Comparison of ENCODE assay signal across 11 cellular contexts in the genomic region with DNA sequence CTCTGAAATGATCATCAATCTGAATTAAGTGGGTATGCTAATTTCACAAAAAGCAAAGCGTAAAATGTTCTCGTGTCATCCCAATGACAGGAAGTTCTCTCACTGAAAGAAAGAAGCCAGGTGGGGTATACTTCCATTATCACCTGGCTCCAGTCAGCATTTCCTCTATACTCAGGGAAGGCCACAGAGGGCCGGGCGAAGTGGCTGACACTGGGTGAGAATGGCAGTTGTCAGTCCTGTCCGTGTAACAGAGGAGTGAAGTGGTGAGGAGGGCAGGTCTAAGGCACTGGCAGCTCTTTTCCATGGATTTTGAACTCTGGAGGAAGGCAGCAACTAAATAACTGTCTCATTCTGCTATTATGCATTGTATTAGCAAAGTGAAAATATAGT.
A peak's percentile ranks its signal among the peaks of the same experiment; 100 is the strongest.
DNase-seq lines count a peak whose midpoint lies in the region; ATAC-seq, FAIRE-seq and TF ChIP-seq lines count a peak whose summit lies in the region.
"Had no signal": no experiment of that assay in that cellular context is flagged by ENCODE, and none has a peak within 500 bp of the region (broad histone marks: within the 10 kb centered on the region; RNA-seq: fewer than 3 reads in every experiment).

No MANE protein-coding gene starts in this region.

- H3K4me3 ChIP-seq in PC-3 (ENCODE audit: low read length) (no peak overlapping the region), endothelial cell of umbilical vein (replicated peaks in 1 of 3; ENCODE audit: insufficient read depth in 1 of 3, low read depth in 1 of 3, low read length in 3 of 3) (no peak overlapping the region), skeletal muscle satellite cell (ENCODE audit: low read length) (no peak overlapping the region)
- H3K4me3 ChIP-seq: GM12878, right lobe of liver had no signal

- intact Hi-C loops in Calu3 (cut with micrococcal nuclease; ENCODE audit: unreplicated experiment), result loop anchor here (1.0 kb wide), 1 partner anchor 57 kb away; no protein-coding TSS in a partner anchor
- intact Hi-C loops in PC-3 (cut with micrococcal nuclease), result loop anchor here (10.0 kb wide), 1 partner anchor 72 kb away; the partner anchor contains the start of gene TP53BP2
- intact Hi-C loops in endothelial cell of umbilical vein (cut with micrococcal nuclease), result loop anchor here (1.0 to 2.0 kb wide), 2 partner anchors 29 to 220 kb away; no protein-coding TSS in a partner anchor

- TF ChIP-seq CTCF in Calu3 (IDR thresholded peaks at IDR 0.05; ENCODE audit: unreplicated experiment) (no peak), PC-3 (conservative IDR thresholded peaks at IDR 0.05; ENCODE audit: low read depth, low read length) (no peak), endothelial cell of umbilical vein (IDR thresholded peaks at IDR 0.05; ENCODE audit: extremely low read depth in 1 of 2, insufficient read depth in 1 of 2, low read depth in 1 of 2, low read length in 2 of 2) (no peak)

- H3K4me3 Mint-ChIP-seq in Calu3 (ENCODE audit: low read depth, unreplicated experiment), result peak overlapping the region; percentile 64

- POLR2A ChIA-PET in PC-3 (lab: Charles Lee; ENCODE audit: unreplicated experiment) (interaction anchor here (0.6 to 0.7 kb wide), 2 partner anchors 72 to 87 kb away, joined by 3 to 4 read pairs; no protein-coding TSS in a partner anchor), endothelial cell of umbilical vein (lab: Charles Lee) (interaction anchor here (1.4 kb wide), 1 partner anchor 42 kb away, joined by 4 read pairs; no protein-coding TSS in a partner anchor)

- peaks cover 94% of the 10 kb centered on the region for H3K36me3 Mint-ChIP-seq in Calu3 (ENCODE audit: insufficient read depth, unreplicated experiment)

- H3K9me1 ChIP-seq in endothelial cell of umbilical vein (replicated peaks; ENCODE audit: control insufficient read depth, extremely low read depth, insufficient read depth, low read length), result no peaks in the 10 kb centered on the region

- H3K9me3 ChIP-seq in PC-3 (ENCODE audit: low read length) (no peaks in the 10 kb centered on the region), endothelial cell of umbilical vein (replicated peaks; ENCODE audit: control insufficient read depth, insufficient read depth, low read length) (no peaks in the 10 kb centered on the region), skeletal muscle satellite cell (replicated peaks; ENCODE audit: low read length) (no peaks in the 10 kb centered on the region)
- H3K9me3 ChIP-seq: right lobe of liver had no signal

- BruUV-seq in Calu3 (replicated peaks; lab: Mats Ljungman, UMichigan) (no TSS peak), PC-3 (replicated peaks; lab: Mats Ljungman, UMichigan) (no TSS peak), endothelial cell of umbilical vein (replicated peaks; lab: Mats Ljungman, UMichigan) (no TSS peak)

- H4K20me1 ChIP-seq in PC-3 (ENCODE audit: low read length), result peaks cover 13% of the 10 kb centered on the region; the same call in 1 of the 2 replicates
- no peaks in the 10 kb centered on the region for H4K20me1 ChIP-seq in endothelial cell of umbilical vein (replicated peaks; ENCODE audit: control insufficient read depth, extremely low read depth, insufficient read depth, low read length)

- H3K4me1 ChIP-seq in PC-3 (ENCODE audit: insufficient read depth, low read length) (peaks cover 72% of the 10 kb centered on the region), endothelial cell of umbilical vein (ENCODE audit: control insufficient read depth, extremely low read depth, insufficient read depth, low read length) (peaks cover 71% of the 10 kb centered on the region), skeletal muscle satellite cell (ENCODE audit: control insufficient read depth, insufficient read depth, low read length) (peaks cover 64% of the 10 kb centered on the region)
- H3K4me1 ChIP-seq: right lobe of liver had no signal

- ATAC-seq in PC-3 (no peak), GM21528 (IDR thresholded peaks at IDR 0.05; ENCODE audit: low FRiP score, unreplicated experiment) (no peak)
- ATAC-seq in stimulated activated naive CD8-positive, alpha-beta T cell treated with anti-CD3 and anti-CD28 coated beads, Interleukin-15, Interleukin-2, amounts not matched to agents 100 U/mL and 50 U/mL, for 24 hours, result no peak

- CTCF ChIA-PET in Calu3 (lab: Charles Lee), result interaction anchor here (0.5 to 1.7 kb wide), 4 partner anchors 8 to 74 kb away, joined by 3 to 9 read pairs (median 6); no protein-coding TSS in a partner anchor
- CTCF ChIA-PET in PC-3 (lab: Charles Lee), result interaction anchor here (0.6 to 1.1 kb wide), 2 partner anchors 46 to 71 kb away, joined by 3 to 6 read pairs; no protein-coding TSS in a partner anchor
- CTCF ChIA-PET in endothelial cell of umbilical vein (lab: Charles Lee), result interaction anchor here (0.8 to 3.2 kb wide), 11 partner anchors 12 to 278 kb away, joined by 3 to 19 read pairs (median 5); no protein-coding TSS in a partner anchor

- H3K9ac ChIP-seq in PC-3 (ENCODE audit: low read length) (peak overlapping the region; percentile 35; the same call in 1 of the 2 replicates), endothelial cell of umbilical vein (replicated peaks; ENCODE audit: extremely low read depth, insufficient read depth, low read length) (peak overlapping the region; percentile 63), skeletal muscle satellite cell (ENCODE audit: low read depth, low read length) (peak overlapping the region; percentile 55)

- no peak for FAIRE-seq in endothelial cell of umbilical vein (lab: Jason Lieb, UNC)
- FAIRE-seq: GM12878 had no signal

- H3K27ac ChIP-seq in PC-3 (ENCODE audit: low read length) (peak overlapping the region; percentile 86), endothelial cell of umbilical vein (ENCODE audit: insufficient read depth, low read depth, low read length) (peak overlapping the region; percentile 78)

- peaks cover 33% of the 10 kb centered on the region for H3F3A ChIP-seq in PC-3 (ENCODE audit: low read length, unreplicated experiment)

- dilution Hi-C loops in endothelial cell of umbilical vein (cut with MboI; ENCODE audit: extremely low pct_ligation_motif_present, low sequenced_read_pairs), result no loop called here

- no peaks in the 10 kb centered on the region for H3K9me2 ChIP-seq in PC-3 (replicated peaks; ENCODE audit: low read length)

- H3K4me2 ChIP-seq in PC-3 (ENCODE audit: low read length) (peak overlapping the region; percentile 72), endothelial cell of umbilical vein (ENCODE audit: insufficient read depth, low read length) (peak overlapping the region; percentile 9), skeletal muscle satellite cell (ENCODE audit: low read length) (peak overlapping the region; percentile 73)

- peak overlapping the region; percentile 78 for H3K27ac Mint-ChIP-seq in Calu3 (ENCODE audit: unreplicated experiment)

- H3K9me3 Mint-ChIP-seq in Calu3 (ENCODE audit: low read depth, unreplicated experiment), result no peaks in the 10 kb centered on the region

- H3K27me3 ChIP-seq in PC-3 (ENCODE audit: low read length), result no peaks in the 10 kb centered on the region
- H3K27me3 ChIP-seq in endothelial cell of umbilical vein (ENCODE audit: control insufficient read depth in 2 of 2, insufficient read depth in 2 of 2, low read length in 2 of 2), result no peaks in the 10 kb centered on the region
- H3K27me3 ChIP-seq in skeletal muscle satellite cell (ENCODE audit: control insufficient read depth, insufficient read depth, low read length), result no peaks in the 10 kb centered on the region
- H3K27me3 ChIP-seq: right lobe of liver had no signal

- TF ChIP-seq POLR2A in endothelial cell of umbilical vein (IDR thresholded peaks at IDR 0.05; ENCODE audit: low read depth, low read length), result no peak

- no peaks in the 10 kb centered on the region for H3K27me3 Mint-ChIP-seq in Calu3 (ENCODE audit: unreplicated experiment)

- H3K36me3 ChIP-seq in PC-3 (ENCODE audit: low read depth, low read length), result peaks cover 67% of the 10 kb centered on the region
- peaks cover 7 to 23% of the 10 kb centered on the region in 2 experiments for H3K36me3 ChIP-seq in endothelial cell of umbilical vein (ENCODE audit: control insufficient read depth in 2 of 2, extremely low read depth in 1 of 2, insufficient read depth in 2 of 2, low read length in 2 of 2)
- peaks cover 81% of the 10 kb centered on the region for H3K36me3 ChIP-seq in skeletal muscle satellite cell (ENCODE audit: insufficient read depth, low read length)

- no peak overlapping the region for H2AFZ ChIP-seq in PC-3 (ENCODE audit: low read length)
- no peak overlapping the region for H2AFZ ChIP-seq in endothelial cell of umbilical vein (ENCODE audit: low read depth, low read length)

- peaks cover 61% of the 10 kb centered on the region for H3K4me1 Mint-ChIP-seq in Calu3 (ENCODE audit: low read depth, unreplicated experiment)

- DNase-seq in Calu3, result no peak
- no peak for DNase-seq in PC-3
- DNase-seq in endothelial cell of umbilical vein (ENCODE audit: low read depth, low spot score), result no peak
- DNase-seq in stimulated activated CD4-positive, alpha-beta T cell treated with anti-CD3 and anti-CD28 coated beads, Interleukin-12 subunit alpha, Interleukin-12 subunit beta, amount 100 ng/mL, for 4 hours, result no peak
- DNase-seq in stimulated activated naive CD8-positive, alpha-beta T cell treated with anti-CD3 and anti-CD28 coated beads, Interleukin-15, Interleukin-2, amounts not matched to agents 100 U/mL and 50 U/mL, for 24 hours, result no peak
- DNase-seq in mesenteric fat pad (ENCODE audit: low spot score), result no peak
- DNase-seq: NCI-H1417 treated with DMSO at 0.1 percent for 48 hours, right lobe of liver had no signal

- 0 out of 2 replicates have a peak, but pooled peaks cover 6% of the 10 kb centered on the region for H3K79me2 ChIP-seq in PC-3 (ENCODE audit: low read length)
- peaks cover 2% of the 10 kb centered on the region for H3K79me2 ChIP-seq in endothelial cell of umbilical vein (ENCODE audit: control insufficient read depth, insufficient read depth, low read length)

TF ChIP-seq in endothelial cell of umbilical vein, 7 proteins besides CTCF, POLR2A, EP300 and RAD21:
- no peak for TF ChIP-seq FOS (IDR thresholded peaks at IDR 0.05; ENCODE audit: borderline replicate concordance, insufficient read depth, low read length)

Comparison
In these comparisons a context has a peak if more than half of its experiments do, and no peak if none do; other contexts are left out.
1. H3K4me2 ChIP-seq: peak in every context shown above with its lines; median percentile 73 in skeletal muscle satellite cell; 72 in PC-3; 9 in endothelial cell of umbilical vein.